In genomic region chr5:14108170-14108996, GRCh38 we compare ENCODE assay signal across 2 cellular contexts.
A peak's percentile ranks its signal among the peaks of the same experiment; 100 is the strongest.
TF ChIP-seq lines count a peak whose summit lies in the region.

No MANE protein-coding gene starts in this region.

TF ChIP-seq in A549, 52 proteins besides CTCF, POLR2A, EP300 and RAD21 (continued from another document):
- TF ChIP-seq E2F6 (IDR thresholded peaks at IDR 0.05; ENCODE audit: borderline replicate concordance, low read depth) = peak; percentile 28; the same call in 1 of the 2 replicates
- TF ChIP-seq HOXB13 (CRISPR knock-in tag; IDR thresholded peaks at IDR 0.05; ENCODE audit: low read depth) = no peak
- no peak for TF ChIP-seq FOXS1 (CRISPR knock-in tag; IDR thresholded peaks at IDR 0.05)
- TF ChIP-seq JUN (IDR thresholded peaks at IDR 0.05) = no peak
- TF ChIP-seq SMC3 (IDR thresholded peaks at IDR 0.05) = peak; percentile 72
- no peak for TF ChIP-seq TP53 (CRISPR knock-in tag; IDR thresholded peaks at IDR 0.05)
TF ChIP-seq in A549: peak in this region for 4.

TF ChIP-seq in HEK293, 187 proteins besides CTCF, POLR2A, EP300 and RAD21 (continued from another document and continues in another):
- TF ChIP-seq ZBTB44 (tag by site-specific recombination; IDR thresholded peaks at IDR 0.05) = 0 out of 2 replicates have a peak, but pooled peaks have one; percentile 16
- no peak for TF ChIP-seq ZNF10 (tag by site-specific recombination; IDR thresholded peaks at IDR 0.05)
- no peak for TF ChIP-seq PRDM4 (tag by site-specific recombination; IDR thresholded peaks at IDR 0.05)
- TF ChIP-seq ZSCAN18 (tag by site-specific recombination; IDR thresholded peaks at IDR 0.05) = no peak
- no peak for TF ChIP-seq ZSCAN4 (tag by site-specific recombination; IDR thresholded peaks at IDR 0.05)
- no peak for TF ChIP-seq GLI2 (tag by site-specific recombination; IDR thresholded peaks at IDR 0.05; ENCODE audit: borderline replicate concordance, low read depth)
- TF ChIP-seq ZFP37 (tag by site-specific recombination; IDR thresholded peaks at IDR 0.05) = peak; percentile 65; the same call in 1 of the 2 replicates
- TF ChIP-seq GLIS1 (tag by site-specific recombination; IDR thresholded peaks at IDR 0.05) = no peak
- TF ChIP-seq ZNF398 (tag by site-specific recombination; IDR thresholded peaks at IDR 0.05) = no peak
- 0 out of 2 replicates have a peak, but pooled peaks have one; percentile 14 for TF ChIP-seq GLI4 (tag by site-specific recombination; IDR thresholded peaks at IDR 0.05)
- 0 out of 2 replicates have a peak, but pooled peaks have one; percentile 33 for TF ChIP-seq ZNF362 (tag by site-specific recombination; IDR thresholded peaks at IDR 0.05)
- no peak for TF ChIP-seq YY2 (tag by site-specific recombination; IDR thresholded peaks at IDR 0.05)
- no peak for TF ChIP-seq SALL2 (tag by site-specific recombination; IDR thresholded peaks at IDR 0.05; ENCODE audit: borderline replicate concordance)
- TF ChIP-seq ZNF2 (tag by site-specific recombination; IDR thresholded peaks at IDR 0.05) = no peak
- no peak; the same call in 1 of the 2 replicates for TF ChIP-seq REST (tag by site-specific recombination; IDR thresholded peaks at IDR 0.05)
- TF ChIP-seq SCRT2 (tag by site-specific recombination; IDR thresholded peaks at IDR 0.05) = no peak
- no peak for TF ChIP-seq ZNF768 (tag by site-specific recombination; IDR thresholded peaks at IDR 0.05)
- no peak for TF ChIP-seq ZNF155 (tag by site-specific recombination; IDR thresholded peaks at IDR 0.05)
- TF ChIP-seq ZNF518A (tag by site-specific recombination; conservative IDR thresholded peaks at IDR 0.05; ENCODE audit: low read depth) = peak; percentile 35
- 0 out of 2 replicates have a peak, but pooled peaks have one; percentile 55 for TF ChIP-seq ZNF660 (tag by site-specific recombination; IDR thresholded peaks at IDR 0.05)
- TF ChIP-seq ZNF133 (tag by site-specific recombination; IDR thresholded peaks at IDR 0.05) = no peak
- peak; percentile 88 for TF ChIP-seq ZNF654 (tag by site-specific recombination; IDR thresholded peaks at IDR 0.05; ENCODE audit: low read depth)
- no peak for TF ChIP-seq ZSCAN5A (tag by site-specific recombination; IDR thresholded peaks at IDR 0.05)
- TF ChIP-seq FEZF1 (tag by site-specific recombination; IDR thresholded peaks at IDR 0.05) = no peak
- no peak for TF ChIP-seq ZNF580 (tag by site-specific recombination; IDR thresholded peaks at IDR 0.05)
- TF ChIP-seq ZNF121 (tag by site-specific recombination; IDR thresholded peaks at IDR 0.05) = no peak
- no peak for TF ChIP-seq PRDM1 (tag by site-specific recombination; IDR thresholded peaks at IDR 0.05)
- TF ChIP-seq ZNF529 (tag by site-specific recombination; IDR thresholded peaks at IDR 0.05; ENCODE audit: insufficient replicate concordance) = peak; percentile 17
